In the genomic region with DNA sequence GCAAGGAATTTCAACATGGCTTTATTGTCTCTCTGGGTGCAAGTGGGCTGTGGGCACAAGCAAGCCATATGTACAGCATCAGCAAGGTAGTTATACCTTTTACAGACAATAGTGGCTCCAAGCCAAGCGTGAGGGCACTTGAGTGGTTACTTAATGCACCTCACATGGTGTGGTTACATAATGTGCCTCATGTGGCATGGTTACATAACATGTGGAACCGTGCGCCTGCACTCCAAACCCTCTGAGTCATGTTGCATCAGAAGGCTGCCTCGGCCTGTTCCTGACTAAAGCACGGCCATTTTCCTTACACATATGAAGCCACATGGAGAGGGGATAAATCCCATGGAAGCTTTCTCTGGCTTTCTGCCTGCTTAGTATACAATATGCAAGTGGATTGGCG, we compare ENCODE assay signal across 9 cellular contexts.
DNase-seq lines count a peak whose midpoint lies in the region; ATAC-seq and TF ChIP-seq lines count a peak whose summit lies in the region.
"Had no signal": no experiment of that assay in that cellular context is flagged by ENCODE, and none has a peak within 500 bp of the region (broad histone marks: within the 10 kb centered on the region; RNA-seq: fewer than 3 reads in every experiment).

No MANE protein-coding gene starts in this region.

- ATAC-seq in body of pancreas (peak; percentile 74), lung (ENCODE audit: insufficient read depth, low FRiP score) (peak; percentile 43), HG03175 (IDR thresholded peaks at IDR 0.05; ENCODE audit: unreplicated experiment) (no peak)

- peaks cover 6% of the 10 kb centered on the region for H3K9me3 Mint-ChIP-seq in T-helper 2 cell treated with Interferon-gamma antibody and Interleukin-4, amounts not matched to agents 5 μg/mL and 100 μg/mL, for 36 hours

- H3K4me1 ChIP-seq in body of pancreas (peaks cover 10% of the 10 kb centered on the region), lung (ENCODE audit: control insufficient read depth in 2 of 2, insufficient read depth in 2 of 2, low read length in 2 of 2) (no peaks in the 10 kb centered on the region), right atrium auricular region (no peaks in the 10 kb centered on the region)

- TF ChIP-seq CTCF in body of pancreas (IDR thresholded peaks at IDR 0.05) (no peak), lung (IDR thresholded peaks at IDR 0.05; ENCODE audit: control extremely low read depth, extremely low read depth) (no peak), right atrium auricular region (IDR thresholded peaks at IDR 0.05) (no peak)

- no peaks in the 10 kb centered on the region for H3K36me3 Mint-ChIP-seq in T-helper 2 cell treated with Interferon-gamma antibody and Interleukin-4, amounts not matched to agents 5 μg/mL and 100 μg/mL, for 36 hours (ENCODE audit: low read depth)

- intact Hi-C loops in body of pancreas (cut with DNase I) = loop anchor here (5.0 to 10.0 kb wide), 2 partner anchors 42 to 56 kb away; no protein-coding TSS in a partner anchor

- H3K9me3 ChIP-seq in body of pancreas = no peaks in the 10 kb centered on the region
- H3K9me3 ChIP-seq in lung (ENCODE audit: control insufficient read depth in 2 of 2, insufficient read depth in 1 of 2, low read length in 1 of 2) = no peaks in the 10 kb centered on the region
- H3K9me3 ChIP-seq in right atrium auricular region = no peaks in the 10 kb centered on the region

- WGBS in body of pancreas, 2 donors = 37 to 51% methylated on average over 4 to 6 of the region's 6 CpGs
- 38% methylated on average over 6 of the region's 6 CpGs for WGBS in lung, 2 donors

- H3K36me3 ChIP-seq in body of pancreas (replicated peaks in 1 of 2; ENCODE audit: insufficient read depth in 1 of 2, low read depth in 2 of 2) (no peaks in the 10 kb centered on the region), lung (ENCODE audit: control insufficient read depth in 2 of 2, insufficient read depth in 2 of 2, low read length in 2 of 2) (no peaks in the 10 kb centered on the region), right atrium auricular region (no peaks in the 10 kb centered on the region)

- H3K4me3 ChIP-seq in body of pancreas = no peak overlapping the region
- no peak overlapping the region for H3K4me3 ChIP-seq in lung
- no peak overlapping the region for H3K4me3 ChIP-seq in right atrium auricular region

- TF ChIP-seq POLR2A in body of pancreas (IDR thresholded peaks at IDR 0.05) = no peak

- H3K27ac Mint-ChIP-seq in T-helper 2 cell treated with Interferon-gamma antibody and Interleukin-4, amounts not matched to agents 5 μg/mL and 100 μg/mL, for 36 hours = no peak overlapping the region
- H3K27ac Mint-ChIP-seq: naive B cell had no signal

- H3K27me3 ChIP-seq in body of pancreas (no peaks in the 10 kb centered on the region), lung (ENCODE audit: control insufficient read depth, insufficient read depth) (no peaks in the 10 kb centered on the region), right atrium auricular region (no peaks in the 10 kb centered on the region)

- H3K4me3 Mint-ChIP-seq in T-helper 2 cell treated with Interferon-gamma antibody and Interleukin-4, amounts not matched to agents 5 μg/mL and 100 μg/mL, for 36 hours = no peak overlapping the region
- H3K4me3 Mint-ChIP-seq: naive B cell had no signal

- DNase-seq in Daoy (ENCODE audit: low read depth) (peak; percentile 47), LHCN-M2 (ENCODE audit: low read depth) (peak; percentile 62), body of pancreas (peak; percentile 56 to 76 (median 66)), lung (ENCODE audit: low spot score) (peak; percentile 67), T-helper 9 cell (no peak), right atrium auricular region (ENCODE audit: low spot score) (no peak)
- DNase-seq in T-helper 2 cell treated with Interferon-gamma antibody and Interleukin-4, amounts not matched to agents 5 μg/mL and 100 μg/mL, for 36 hours (ENCODE audit: low spot score) = no peak
- DNase-seq: naive B cell had no signal

- H3K27ac ChIP-seq in body of pancreas (no peak overlapping the region), lung (ENCODE audit: low read depth in 1 of 2, low read length in 1 of 2) (peak overlapping the region in 1 of 2 donors; percentile 4), right atrium auricular region (no peak overlapping the region)

- H3K4me1 Mint-ChIP-seq in T-helper 2 cell treated with Interferon-gamma antibody and Interleukin-4, amounts not matched to agents 5 μg/mL and 100 μg/mL, for 36 hours (ENCODE audit: low read depth) = no peaks in the 10 kb centered on the region
- H3K4me1 Mint-ChIP-seq: naive B cell had no signal

- no peaks in the 10 kb centered on the region for H3K27me3 Mint-ChIP-seq in T-helper 2 cell treated with Interferon-gamma antibody and Interleukin-4, amounts not matched to agents 5 μg/mL and 100 μg/mL, for 36 hours (ENCODE audit: low read depth)

Comparison
In these comparisons a context has a peak if more than half of its experiments do, and no peak if none do; other contexts are left out.
1. DNase-seq: peak in Daoy (single experiment), LHCN-M2 (single experiment), body of pancreas (4 of 4) and lung (single experiment); none in T-helper 9 cell (single experiment), T-helper 2 cell treated with Interferon-gamma antibody and Interleukin-4, amounts not matched to agents 5 μg/mL and 100 μg/mL, for 36 hours (single experiment) and right atrium auricular region (single experiment).